ENCODE assay signal across 31 cellular contexts in the genomic region with DNA sequence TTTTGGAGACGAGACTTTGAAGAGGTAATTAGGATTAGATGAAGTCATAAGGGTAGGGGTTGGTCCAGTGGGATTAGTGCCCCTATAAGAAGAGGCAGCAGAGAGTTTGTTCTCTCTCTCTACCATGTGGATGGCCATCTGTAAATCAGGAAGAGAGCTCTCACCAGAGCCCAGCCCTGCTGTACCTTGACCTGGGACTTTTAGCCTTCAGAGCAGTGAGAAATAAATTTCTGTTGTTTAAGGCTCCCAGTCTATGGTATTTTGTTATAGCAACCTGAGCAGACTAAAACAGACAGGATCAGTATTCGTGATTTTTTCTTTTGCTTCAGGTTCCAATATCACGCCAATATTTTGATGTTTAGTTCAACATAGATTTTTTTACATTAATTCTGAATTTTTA. TPM values are rescaled to one million over a fixed set of nuclear protein-coding genes. Genes with fewer than 3 reads are reported as not detected.
"Had no signal": no experiment of that assay in that cellular context is flagged by ENCODE, and none has a peak within 500 bp of the region (broad histone marks: within the 10 kb centered on the region; RNA-seq: fewer than 3 reads in every experiment).

No MANE protein-coding gene starts in this region.

- H3K4me3 Mint-ChIP-seq: activated CD4-positive, alpha-beta memory T cell treated with anti-CD3 and anti-CD28 coated beads for 36 hours; activated CD4-positive, alpha-beta T cell treated with anti-CD3 and anti-CD28 coated beads for 36 hours; activated CD4-positive, alpha-beta T cell treated with anti-CD3 and anti-CD28 coated beads, Interleukin-2, amount 10 ng/mL, durations not matched to agents 24 days and 14 days; activated CD8-positive, alpha-beta memory T cell treated with anti-CD3 and anti-CD28 coated beads, Interleukin-2, amount 10 ng/mL, durations not matched to agents 7 days and 5 days; activated CD8-positive, alpha-beta T cell treated with anti-CD3 and anti-CD28 coated beads, Interleukin-2, amount 10 ng/mL, durations not matched to agents 7 days and 5 days; activated naive CD4-positive, alpha-beta T cell treated with anti-CD3 and anti-CD28 coated beads, Interleukin-2, amount 50 U/mL, for 24 hours; activated naive CD8-positive, alpha-beta T cell treated with anti-CD3 and anti-CD28 coated beads for 36 hours; activated naive CD8-positive, alpha-beta T cell treated with anti-CD3 and anti-CD28 coated beads, Interleukin-2, amount 50 U/mL, for 24 hours; activated T-cell treated with anti-CD3 and anti-CD28 coated beads, Interleukin-2, amount 50 U/mL, for 72 hours; effector memory CD8-positive, alpha-beta T cell had no signal

- H3K9me3 ChIP-seq: adrenal gland, body of pancreas, esophagus muscularis mucosa had no signal

- H3K36me3 Mint-ChIP-seq: activated CD4-positive, alpha-beta memory T cell treated with anti-CD3 and anti-CD28 coated beads for 36 hours; activated CD8-positive, alpha-beta memory T cell treated with anti-CD3 and anti-CD28 coated beads, Interleukin-2, amount 10 ng/mL, durations not matched to agents 7 days and 5 days; activated naive CD4-positive, alpha-beta T cell treated with anti-CD3 and anti-CD28 coated beads, Interleukin-2, amount 50 U/mL, for 24 hours; activated naive CD8-positive, alpha-beta T cell treated with anti-CD3 and anti-CD28 coated beads for 36 hours had no signal

- H3K4me1 Mint-ChIP-seq: activated CD4-positive, alpha-beta T cell treated with anti-CD3 and anti-CD28 coated beads for 36 hours; activated CD4-positive, alpha-beta T cell treated with anti-CD3 and anti-CD28 coated beads, Interleukin-2, amount 10 ng/mL, durations not matched to agents 24 days and 14 days; activated CD8-positive, alpha-beta memory T cell treated with anti-CD3 and anti-CD28 coated beads, Interleukin-2, amount 10 ng/mL, durations not matched to agents 7 days and 5 days; activated naive CD4-positive, alpha-beta T cell treated with anti-CD3 and anti-CD28 coated beads, Interleukin-2, amount 50 U/mL, for 24 hours; activated naive CD8-positive, alpha-beta T cell treated with anti-CD3 and anti-CD28 coated beads for 36 hours; activated naive CD8-positive, alpha-beta T cell treated with anti-CD3 and anti-CD28 coated beads, Interleukin-2, amount 50 U/mL, for 24 hours had no signal

- DNase-seq: activated CD4-positive, alpha-beta memory T cell treated with anti-CD3 and anti-CD28 coated beads for 36 hours; activated CD4-positive, alpha-beta T cell treated with anti-CD3 and anti-CD28 coated beads for 36 hours; activated CD4-positive, alpha-beta T cell treated with anti-CD3 and anti-CD28 coated beads, Interleukin-2, amount 10 ng/mL, durations not matched to agents 24 days and 14 days; activated CD4-positive, CD25-positive, alpha-beta regulatory T cell; activated CD4-positive, CD25-positive, alpha-beta regulatory T cell treated with anti-CD3 and anti-CD28 coated beads, Interleukin-2, amount 50 U/mL, for 72 hours; activated CD8-positive, alpha-beta memory T cell treated with anti-CD3 and anti-CD28 coated beads, Interleukin-2, amount 10 ng/mL, durations not matched to agents 7 days and 5 days; activated CD8-positive, alpha-beta memory T cell treated with anti-CD3 and anti-CD28 coated beads, Interleukin-2, amount 50 U/mL, for 4 hours; activated CD8-positive, alpha-beta T cell treated with anti-CD3 and anti-CD28 coated beads, Interleukin-2, amount 10 ng/mL, durations not matched to agents 7 days and 5 days; activated gamma-delta T cell; activated naive CD4-positive, alpha-beta T cell; activated naive CD8-positive, alpha-beta T cell treated with anti-CD3 and anti-CD28 coated beads for 36 hours; activated naive CD8-positive, alpha-beta T cell treated with anti-CD3 and anti-CD28 coated beads, Interleukin-2, amount 50 U/mL, for 24 hours; activated T-cell treated with anti-CD3 and anti-CD28 coated beads, Interleukin-2, amount 50 U/mL, for 1 hour; activated T-cell treated with anti-CD3 and anti-CD28 coated beads, Interleukin-2, amount 50 U/mL, for 72 hours; adrenal gland; amygdala; aorta; body of pancreas; caudate nucleus; cortex of kidney; dermis blood vessel endothelial cell; effector CD4-positive, alpha-beta T cell; effector memory CD8-positive, alpha-beta T cell; erythroblast; foreskin melanocyte; head of caudate nucleus; T-helper 2 cell had no signal

- H3K27me3 Mint-ChIP-seq: activated CD4-positive, alpha-beta T cell treated with anti-CD3 and anti-CD28 coated beads, Interleukin-2, amount 10 ng/mL, durations not matched to agents 24 days and 14 days; activated CD8-positive, alpha-beta memory T cell treated with anti-CD3 and anti-CD28 coated beads, Interleukin-2, amount 10 ng/mL, durations not matched to agents 7 days and 5 days had no signal

- H3K27ac ChIP-seq: adrenal gland, body of pancreas, esophagus muscularis mucosa had no signal

- H3K4me3 ChIP-seq: adrenal gland, body of pancreas, esophagus muscularis mucosa had no signal

- H3K27me3 ChIP-seq: adrenal gland, body of pancreas, esophagus muscularis mucosa had no signal

- H3K36me3 ChIP-seq: adrenal gland, esophagus muscularis mucosa had no signal

- ATAC-seq: activated CD4-positive, alpha-beta T cell treated with anti-CD3 and anti-CD28 coated beads for 36 hours; activated CD8-positive, alpha-beta memory T cell treated with anti-CD3 and anti-CD28 coated beads, Interleukin-2, amount 10 ng/mL, durations not matched to agents 7 days and 5 days; activated CD8-positive, alpha-beta T cell treated with anti-CD3 and anti-CD28 coated beads, Interleukin-2, amount 10 ng/mL, durations not matched to agents 7 days and 5 days; activated naive CD8-positive, alpha-beta T cell treated with anti-CD3 and anti-CD28 coated beads, Interleukin-2, amount 50 U/mL, for 24 hours; activated T-cell treated with anti-CD3 and anti-CD28 coated beads, Interleukin-2, amount 50 U/mL, for 72 hours; body of pancreas; effector memory CD8-positive, alpha-beta T cell had no signal

- H3K4me1 ChIP-seq: adrenal gland, body of pancreas, esophagus muscularis mucosa had no signal

- H3K9me3 Mint-ChIP-seq: activated CD4-positive, alpha-beta memory T cell treated with anti-CD3 and anti-CD28 coated beads for 36 hours; activated CD4-positive, alpha-beta T cell treated with anti-CD3 and anti-CD28 coated beads, Interleukin-2, amount 10 ng/mL, durations not matched to agents 24 days and 14 days; activated naive CD8-positive, alpha-beta T cell treated with anti-CD3 and anti-CD28 coated beads for 36 hours; activated naive CD8-positive, alpha-beta T cell treated with anti-CD3 and anti-CD28 coated beads, Interleukin-2, amount 50 U/mL, for 24 hours had no signal

RNA-seq across cellular contexts. Expression of a gene that starts 30.0 kb away (rescaled TPM):
- total RNA-seq: activated CD4-positive, alpha-beta memory T cell treated with anti-CD3 and anti-CD28 coated beads for 36 hours; activated CD4-positive, alpha-beta T cell treated with anti-CD3 and anti-CD28 coated beads for 36 hours; activated CD4-positive, alpha-beta T cell treated with anti-CD3 and anti-CD28 coated beads, Interleukin-2, amount 10 ng/mL, durations not matched to agents 24 days and 14 days; activated CD8-positive, alpha-beta memory T cell treated with anti-CD3 and anti-CD28 coated beads for 36 hours; activated CD8-positive, alpha-beta memory T cell treated with anti-CD3 and anti-CD28 coated beads, Interleukin-2, amount 10 ng/mL, durations not matched to agents 7 days and 5 days; activated CD8-positive, alpha-beta T cell treated with anti-CD3 and anti-CD28 coated beads, Interleukin-2, amount 10 ng/mL, durations not matched to agents 7 days and 5 days; activated naive CD8-positive, alpha-beta T cell treated with anti-CD3 and anti-CD28 coated beads for 36 hours; body of pancreas; dermis blood vessel endothelial cell; T-helper 1 cell treated with Interleukin-12 subunit alpha and Interleukin-12 subunit beta and Interleukin-4 antibody, amounts not matched to agents 30 ng/mL and 1 ng/mL, for 36 hours had no signal
